Comparison of ENCODE assay signal across 27 cellular contexts in the genomic region with DNA sequence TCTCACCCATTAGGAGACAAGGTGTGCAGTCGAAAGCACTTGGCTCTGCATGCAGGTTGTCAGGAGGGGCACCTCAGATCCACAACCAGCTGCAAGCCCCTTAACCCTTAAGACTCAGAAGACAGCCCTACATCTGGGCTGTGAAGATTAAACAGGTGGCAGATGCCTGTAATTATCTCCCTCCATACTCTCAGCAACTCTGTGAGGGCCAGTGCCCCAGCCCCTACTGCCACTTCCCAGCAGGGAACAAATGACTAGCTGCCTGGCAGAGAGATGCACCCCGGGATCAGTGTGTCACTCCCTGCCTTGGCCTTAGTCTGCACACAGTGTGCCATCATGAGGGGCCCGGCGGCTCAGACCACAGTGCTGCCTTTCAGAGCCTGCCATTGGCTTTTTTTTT. TPM values are rescaled to one million over a fixed set of nuclear protein-coding genes. Genes with fewer than 3 reads are reported as not detected.
"Had no signal": no experiment of that assay in that cellular context is flagged by ENCODE, and none has a peak within 500 bp of the region (broad histone marks: within the 10 kb centered on the region; RNA-seq: fewer than 3 reads in every experiment).

No MANE protein-coding gene starts in this region.

- DNase-seq: activated CD4-positive, alpha-beta T cell treated with anti-CD3 and anti-CD28 coated beads, Interleukin-2, amount 10 ng/mL, durations not matched to agents 24 days and 14 days; activated CD8-positive, alpha-beta T cell treated with anti-CD3 and anti-CD28 coated beads for 36 hours; activated naive CD8-positive, alpha-beta T cell treated with anti-CD3 and anti-CD28 coated beads, Interleukin-2, amount 50 U/mL, for 24 hours; activated T-cell treated with anti-CD3 and anti-CD28 coated beads, Interleukin-2, amount 50 U/mL, for 48 hours; amygdala; central memory CD4-positive, alpha-beta T cell; foreskin fibroblast; head of caudate nucleus; hippocampal formation; left cardiac atrium; naive B cell; nephron progenitor cell; stimulated activated CD4-positive, alpha-beta T cell treated with anti-CD3 and anti-CD28 coated beads, Interleukin-12 subunit alpha, Interleukin-12 subunit beta, amount 100 ng/mL, for 4 hours; stimulated activated CD4-positive, alpha-beta T cell treated with anti-CD3 and anti-CD28 coated beads, Interleukin-4, amount 100 ng/mL, for 1 hour; trophoblast cell; WERI-Rb-1 had no signal

- H3K9me3 Mint-ChIP-seq: activated CD4-positive, alpha-beta T cell treated with anti-CD3 and anti-CD28 coated beads, Interleukin-2, amount 10 ng/mL, durations not matched to agents 24 days and 14 days; activated CD8-positive, alpha-beta T cell treated with anti-CD3 and anti-CD28 coated beads for 36 hours; activated naive CD4-positive, alpha-beta T cell treated with anti-CD3 and anti-CD28 coated beads, Interleukin-2, amount 50 U/mL, for 24 hours; activated naive CD8-positive, alpha-beta T cell treated with anti-CD3 and anti-CD28 coated beads, Interleukin-2, amount 50 U/mL, for 24 hours; activated T-helper 2 cell treated with anti-CD3 and anti-CD28 coated beads, Interferon-gamma antibody, Interleukin-2, Interleukin-4, amounts not matched to agents 10 μg/mL and 5 μg/mL and 100 μg/mL, durations not matched to agents 14 hours and 24 hours and 36 hours; mesothelial cell of epicardium; stimulated activated naive CD8-positive, alpha-beta T cell treated with anti-CD3 and anti-CD28 coated beads, Interleukin-15, Interleukin-2, amounts not matched to agents 100 ng/mL and 50 ng/mL, for 24 hours had no signal

- H3K9me3 ChIP-seq: neutrophil, thoracic aorta had no signal

- H3K27me3 Mint-ChIP-seq: activated CD4-positive, alpha-beta T cell treated with anti-CD3 and anti-CD28 coated beads, Interleukin-2, amount 10 ng/mL, durations not matched to agents 24 days and 14 days; activated CD8-positive, alpha-beta T cell treated with anti-CD3 and anti-CD28 coated beads for 36 hours; activated naive CD4-positive, alpha-beta T cell treated with anti-CD3 and anti-CD28 coated beads, Interleukin-2, amount 50 U/mL, for 24 hours; activated naive CD8-positive, alpha-beta T cell treated with anti-CD3 and anti-CD28 coated beads, Interleukin-2, amount 50 U/mL, for 24 hours; naive B cell; stimulated activated naive CD8-positive, alpha-beta T cell treated with anti-CD3 and anti-CD28 coated beads, Interleukin-15, Interleukin-2, amounts not matched to agents 100 ng/mL and 50 ng/mL, for 24 hours had no signal

- H3K36me3 Mint-ChIP-seq: naive B cell had no signal

- H3K4me1 Mint-ChIP-seq: activated CD4-positive, alpha-beta T cell treated with anti-CD3 and anti-CD28 coated beads, Interleukin-2, amount 10 ng/mL, durations not matched to agents 24 days and 14 days; activated naive CD4-positive, alpha-beta T cell treated with anti-CD3 and anti-CD28 coated beads, Interleukin-2, amount 50 U/mL, for 24 hours; activated naive CD8-positive, alpha-beta T cell treated with anti-CD3 and anti-CD28 coated beads, Interleukin-2, amount 50 U/mL, for 24 hours; naive B cell had no signal

- H3K4me3 ChIP-seq: skin epidermis, thoracic aorta had no signal

- H3K27me3 ChIP-seq: neutrophil had no signal

- H3K36me3 ChIP-seq: thoracic aorta had no signal

- H3K27ac Mint-ChIP-seq: activated CD4-positive, alpha-beta T cell treated with anti-CD3 and anti-CD28 coated beads, Interleukin-2, amount 10 ng/mL, durations not matched to agents 24 days and 14 days; activated CD8-positive, alpha-beta T cell treated with anti-CD3 and anti-CD28 coated beads for 36 hours; activated naive CD4-positive, alpha-beta T cell treated with anti-CD3 and anti-CD28 coated beads, Interleukin-2, amount 50 U/mL, for 24 hours; activated naive CD8-positive, alpha-beta T cell treated with anti-CD3 and anti-CD28 coated beads, Interleukin-2, amount 50 U/mL, for 24 hours; activated T-helper 2 cell treated with anti-CD3 and anti-CD28 coated beads, Interferon-gamma antibody, Interleukin-2, Interleukin-4, amounts not matched to agents 10 μg/mL and 5 μg/mL and 100 μg/mL, durations not matched to agents 14 hours and 24 hours and 36 hours; mesothelial cell of epicardium; nephron progenitor cell; stimulated activated naive CD8-positive, alpha-beta T cell treated with anti-CD3 and anti-CD28 coated beads, Interleukin-15, Interleukin-2, amounts not matched to agents 100 ng/mL and 50 ng/mL, for 24 hours had no signal

- FAIRE-seq: keratinocyte, urothelium cell line had no signal

- H3K4me3 Mint-ChIP-seq: activated CD4-positive, alpha-beta T cell treated with anti-CD3 and anti-CD28 coated beads, Interleukin-2, amount 10 ng/mL, durations not matched to agents 24 days and 14 days; activated CD8-positive, alpha-beta T cell treated with anti-CD3 and anti-CD28 coated beads for 36 hours; activated naive CD4-positive, alpha-beta T cell treated with anti-CD3 and anti-CD28 coated beads, Interleukin-2, amount 50 U/mL, for 24 hours; activated naive CD8-positive, alpha-beta T cell treated with anti-CD3 and anti-CD28 coated beads, Interleukin-2, amount 50 U/mL, for 24 hours; mesothelial cell of epicardium; naive B cell; nephron progenitor cell; stimulated activated naive CD8-positive, alpha-beta T cell treated with anti-CD3 and anti-CD28 coated beads, Interleukin-15, Interleukin-2, amounts not matched to agents 100 ng/mL and 50 ng/mL, for 24 hours had no signal

RNA-seq across cellular contexts. Expression of a gene that starts 42.0 kb away (rescaled TPM):
- total RNA-seq: activated CD4-positive, alpha-beta T cell treated with anti-CD3 and anti-CD28 coated beads, Interleukin-2, amount 10 ng/mL, durations not matched to agents 24 days and 14 days; activated T-helper 2 cell treated with anti-CD3 and anti-CD28 coated beads, Interferon-gamma antibody, Interleukin-2, Interleukin-4, amounts not matched to agents 10 μg/mL and 5 μg/mL and 100 μg/mL, durations not matched to agents 14 hours and 24 hours and 36 hours; esophagus mucosa; osteocyte; thoracic aorta had no signal
